Comparison of ENCODE assay signal across 19 cellular contexts in genomic region chr7:150307904-150308303, GRCh38. TPM values are rescaled to one million over a fixed set of nuclear protein-coding genes. Genes with fewer than 3 reads are reported as not detected.
"Had no signal": no experiment of that assay in that cellular context is flagged by ENCODE, and none has a peak within 500 bp of the region (broad histone marks: within the 10 kb centered on the region; RNA-seq: fewer than 3 reads in every experiment).

No MANE protein-coding gene starts in this region.

- ATAC-seq: activated naive CD4-positive, alpha-beta T cell treated with anti-CD3 and anti-CD28 coated beads, Interleukin-2, amount 50 U/mL, for 72 hours; body of pancreas; natural killer cell treated with Interleukin-12 subunit alpha and Interleukin-12 subunit beta and Interleukin-15 and Interleukin-18, amount 100 ng/mL, for 72 hours had no signal

- H3K4me1 ChIP-seq: colonic mucosa, left ventricle myocardium inferior, right atrium auricular region, suprapubic skin had no signal

- H3K4me3 ChIP-seq: body of pancreas, colonic mucosa, hepatocyte, left ventricle myocardium inferior, right atrium auricular region, smooth muscle cell, suprapubic skin had no signal

- H3K79me2 ChIP-seq: hepatocyte had no signal

- H3K36me3 ChIP-seq: colonic mucosa, left ventricle myocardium inferior, right atrium auricular region, suprapubic skin had no signal

- H3K4me2 ChIP-seq: hepatocyte, smooth muscle cell had no signal

- H3K27me3 ChIP-seq: body of pancreas, colonic mucosa, hepatocyte, right atrium auricular region, suprapubic skin had no signal

- DNase-seq: activated CD4-positive, alpha-beta T cell treated with anti-CD3 and anti-CD28 coated beads for 1 hour; activated CD4-positive, alpha-beta T cell treated with anti-CD3 and anti-CD28 coated beads, Interleukin-2, amount 50 U/mL, for 4 hours; activated effector memory CD4-positive, alpha-beta T cell treated with Interleukin-2 at 50 U/mL for 16 hours; activated T-cell treated with anti-CD3 and anti-CD28 coated beads, Interleukin-2, amount 50 U/mL, for 24 hours; amniotic stem cell; body of pancreas; caudate nucleus; colonic mucosa; left ventricle myocardium inferior; mesendoderm; T-helper 1 cell had no signal

- FAIRE-seq: endometrium, keratinocyte had no signal

- H3K27ac ChIP-seq: body of pancreas, colonic mucosa, hepatocyte, left ventricle myocardium inferior, right atrium auricular region, suprapubic skin had no signal

- H3K9me3 ChIP-seq: body of pancreas, colonic mucosa, left ventricle myocardium inferior, right atrium auricular region, suprapubic skin had no signal

- H2AFZ ChIP-seq: hepatocyte had no signal

RNA-seq across cellular contexts. Expression of gene RARRES2, which starts 33.5 kb away (rescaled TPM):
- total RNA-seq: natural killer cell treated with Interleukin-12 subunit alpha and Interleukin-12 subunit beta and Interleukin-15 and Interleukin-18, amount 100 ng/mL, for 72 hours had no signal
- polyA plus RNA-seq: keratinocyte had no signal
